Comparison of ENCODE assay signal across 14 cellular contexts in the genomic region with DNA sequence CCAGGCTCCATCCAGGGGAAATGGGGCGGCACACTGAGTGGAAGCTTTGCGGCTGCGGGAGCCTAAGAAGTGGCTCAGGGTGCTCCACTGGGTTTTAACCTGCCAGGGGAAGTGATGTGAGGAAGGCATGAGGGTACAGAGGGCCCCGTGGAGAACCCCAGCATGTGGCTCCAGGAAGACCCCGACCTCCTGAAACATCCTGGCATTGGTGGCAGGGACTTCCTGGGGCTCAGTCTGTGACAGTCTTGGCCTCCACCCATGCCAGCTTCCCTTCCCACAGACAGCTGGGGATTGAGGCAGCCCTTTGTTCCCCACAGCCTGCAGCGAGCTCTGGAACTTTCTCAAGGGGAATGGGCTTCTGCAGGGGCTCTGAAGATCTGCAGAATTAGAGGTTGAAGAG.
"Had no signal": no experiment of that assay in that cellular context is flagged by ENCODE, and none has a peak within 500 bp of the region (broad histone marks: within the 10 kb centered on the region; RNA-seq: fewer than 3 reads in every experiment).

No MANE protein-coding gene starts in this region.

- DNase-seq: activated effector memory CD4-positive, alpha-beta T cell treated with Interleukin-2 at 50 U/mL for 16 hours; activated T-cell treated with anti-CD3 and anti-CD28 coated beads, Interleukin-2, amount 50 U/mL, for 1 hour; amniotic stem cell; dermis blood vessel endothelial cell; endodermal cell; erythroblast; naive thymus-derived CD4-positive, alpha-beta T cell; right lobe of liver; stimulated activated CD4-positive, alpha-beta T cell treated with anti-CD3 and anti-CD28 coated beads, Interleukin-4, amount 100 ng/mL, for 24 hours had no signal

- H3K36me3 Mint-ChIP-seq: activated naive CD4-positive, alpha-beta T cell treated with anti-CD3 and anti-CD28 coated beads, Interleukin-2, amount 50 U/mL, for 24 hours; brain; naive thymus-derived CD4-positive, alpha-beta T cell had no signal

- H3K9me3 ChIP-seq: neutrophil, right lobe of liver had no signal

- H3K9me3 Mint-ChIP-seq: activated naive CD4-positive, alpha-beta T cell treated with anti-CD3 and anti-CD28 coated beads, Interleukin-2, amount 50 U/mL, for 24 hours; brain; endodermal cell; naive thymus-derived CD4-positive, alpha-beta T cell; T-helper 2 cell treated with Interferon-gamma antibody and Interleukin-4, amounts not matched to agents 5 μg/mL and 100 μg/mL, for 36 hours had no signal

- H3K4me3 Mint-ChIP-seq: activated naive CD4-positive, alpha-beta T cell treated with anti-CD3 and anti-CD28 coated beads, Interleukin-2, amount 50 U/mL, for 24 hours; endodermal cell; naive thymus-derived CD4-positive, alpha-beta T cell; T-helper 2 cell treated with Interferon-gamma antibody and Interleukin-4, amounts not matched to agents 5 μg/mL and 100 μg/mL, for 36 hours had no signal

- H3K27ac ChIP-seq: neutrophil, right lobe of liver had no signal

- H3K4me1 ChIP-seq: right lobe of liver had no signal

- H3K4me3 ChIP-seq: right lobe of liver had no signal

- H3K36me3 ChIP-seq: neutrophil had no signal

- H3K4me1 Mint-ChIP-seq: activated naive CD4-positive, alpha-beta T cell treated with anti-CD3 and anti-CD28 coated beads, Interleukin-2, amount 50 U/mL, for 24 hours; naive thymus-derived CD4-positive, alpha-beta T cell had no signal

- H3K27ac Mint-ChIP-seq: activated naive CD4-positive, alpha-beta T cell treated with anti-CD3 and anti-CD28 coated beads, Interleukin-2, amount 50 U/mL, for 24 hours; endodermal cell; naive thymus-derived CD4-positive, alpha-beta T cell; T-helper 2 cell treated with Interferon-gamma antibody and Interleukin-4, amounts not matched to agents 5 μg/mL and 100 μg/mL, for 36 hours had no signal

- H3K27me3 ChIP-seq: neutrophil, right lobe of liver had no signal

- ATAC-seq: activated CD4-positive, CD25-positive, alpha-beta regulatory T cell treated with anti-CD3 and anti-CD28 coated beads, Interleukin-2, amount 50 U/mL, for 24 hours; naive thymus-derived CD4-positive, alpha-beta T cell; right lobe of liver had no signal
